14 cellular contexts compared by ENCODE assay signal in genomic region chr11:110147965-110148709, GRCh38. TPM values are rescaled to one million over a fixed set of nuclear protein-coding genes. Genes with fewer than 3 reads are reported as not detected.
DNase-seq lines count a peak whose midpoint lies in the region; ATAC-seq and TF ChIP-seq lines count a peak whose summit lies in the region.
"Had no signal": no experiment of that assay in that cellular context is flagged by ENCODE, and none has a peak within 500 bp of the region (broad histone marks: within the 10 kb centered on the region; RNA-seq: fewer than 3 reads in every experiment).

No MANE protein-coding gene starts in this region.

- intact Hi-C loops in left ventricle myocardium superior (cut with micrococcal nuclease), result no loop called here

- H3K27me3 ChIP-seq in AG04450 (ENCODE audit: control insufficient read depth, insufficient read depth, low read length), result no peaks in the 10 kb centered on the region

- peaks cover 0 to 4% of the 10 kb centered on the region in 2 experiments; a peak in 1 of 3 replicates for H3K36me3 ChIP-seq in HEK293 (ENCODE audit: control insufficient read depth in 2 of 2, insufficient read depth in 1 of 2, low read length in 2 of 2)
- H3K36me3 ChIP-seq: WERI-Rb-1 had no signal

- CTCF ChIA-PET in AG04450 (lab: Charles Lee), result interaction anchor here (0.6 kb wide), 1 partner anchor 91 kb away, joined by 4 read pairs; no protein-coding TSS in a partner anchor
- CTCF ChIA-PET in HEK293 (lab: Yijun Ruan, JAX), result interaction anchor here (0.6 kb wide), 1 partner anchor 9 kb away, joined by 3 read pairs; no protein-coding TSS in a partner anchor

- no peaks in the 10 kb centered on the region for H3K9me3 ChIP-seq in AG04450 (ENCODE audit: control insufficient read depth, insufficient read depth, low read length)
- no peaks in the 10 kb centered on the region for H3K9me3 ChIP-seq in HEK293 (ENCODE audit: control insufficient read depth, insufficient read depth, low read depth, low read length)

- TF ChIP-seq CTCF in AG04450 (IDR thresholded peaks at IDR 0.05; ENCODE audit: low read depth, low read length) (no peak), HEK293 (tag by site-specific recombination; IDR thresholded peaks at IDR 0.05) (no peak)

- POLR2A ChIA-PET in AG04450 (lab: Yijun Ruan, JAX), result no interaction called here
- POLR2A ChIA-PET in HEK293 (lab: Yijun Ruan, JAX), result no interaction called here

- H3K4me3 ChIP-seq in AG04450 (ENCODE audit: low read depth, low read length) (no peak overlapping the region), HEK293 (ENCODE audit: low read depth, low read length) (no peak overlapping the region)

- DNase-seq in AG04450 (ENCODE audit: low read depth, low spot score) (peak; percentile 43), astrocyte of the hippocampus (ENCODE audit: low read depth, low spot score) (peak; percentile 92), left ventricle myocardium superior (no peak), iPS-NIHi11 (ENCODE audit: low spot score) (no peak), NAMALWA (ENCODE audit: low spot score) (no peak)
- no peak for DNase-seq in activated CD4-positive, alpha-beta T cell treated with anti-CD3 and anti-CD28 coated beads for 1 hour
- DNase-seq: activated gamma-delta T cell treated with Interleukin-2 at 50 U/mL for 16 hours; effector CD4-positive, alpha-beta T cell; NCI-H1436 treated with DMSO at 0.1 percent for 48 hours; stimulated activated CD4-positive, alpha-beta T cell treated with anti-CD3 and anti-CD28 coated beads, Interleukin-15, amount 100 ng/mL, for 24 hours; WERI-Rb-1 had no signal

- H3K27ac ChIP-seq in AG04450 (ENCODE audit: low read depth, low read length) (no peak overlapping the region), HEK293 (ENCODE audit: extremely low read depth, low read depth, low read length) (no peak overlapping the region)
- H3K27ac ChIP-seq: WERI-Rb-1 had no signal

- no peaks in the 10 kb centered on the region for H3K4me1 ChIP-seq in HEK293 (ENCODE audit: control insufficient read depth, insufficient read depth, low read length)

- ATAC-seq in left ventricle myocardium superior (peak; percentile 53), HG03439 (IDR thresholded peaks at IDR 0.05; ENCODE audit: unreplicated experiment) (no peak)
- ATAC-seq: stimulated activated memory B cell treated with anti-CD40 and anti-IgM and Interleukin-4, amounts not matched to agents 10 μg/mL and 1 μg/mL and 100 μg/mL, for 72 hours had no signal

TF ChIP-seq in HEK293, 187 proteins besides CTCF, POLR2A, EP300 and RAD21:
- no peak for TF ChIP-seq ZNF548 (tag by site-specific recombination; IDR thresholded peaks at IDR 0.05)
- TF ChIP-seq ZNF26 (tag by site-specific recombination; IDR thresholded peaks at IDR 0.05), result no peak
- peak; percentile 31; the same call in 1 of the 2 replicates for TF ChIP-seq PRDM10 (tag by site-specific recombination; IDR thresholded peaks at IDR 0.05)

RNA-seq across cellular contexts. Expression of gene ZC3H12C, which starts 54.9 kb away (rescaled TPM):
- 9.3 and 10.9 TPM in 2 replicates for polyA plus RNA-seq in AG04450 (2011; rRNA removed)
- polyA minus RNA-seq in AG04450 (2011; rRNA and poly(A)+ RNA removed), result 14.1 and 16.1 TPM in 2 replicates
- total RNA-seq in left ventricle myocardium superior, result 18.3 TPM

Comparison
In these comparisons a context has a peak if more than half of its experiments do, and no peak if none do; other contexts are left out.
1. DNase-seq: peak in AG04450 (single experiment) and astrocyte of the hippocampus (single experiment); none in left ventricle myocardium superior (single experiment), activated CD4-positive, alpha-beta T cell treated with anti-CD3 and anti-CD28 coated beads for 1 hour (single experiment), iPS-NIHi11 (single experiment) and NAMALWA (single experiment).